In genomic region chr1:4267381-4268261, GRCh38 we compare ENCODE assay signal across 1 cellular context.
A peak's percentile ranks its signal among the peaks of the same experiment; 100 is the strongest.
TF ChIP-seq lines count a peak whose summit lies in the region.

No MANE protein-coding gene starts in this region.

TF ChIP-seq in HepG2, 621 proteins besides CTCF, POLR2A, EP300 and RAD21 (continued from another document and continues in another):
- no peak for TF ChIP-seq ZBTB40 (IDR thresholded peaks at IDR 0.05)
- TF ChIP-seq ZBTB40 (CRISPR knock-in tag; IDR thresholded peaks at IDR 0.05) = no peak
- peak; percentile 98 for TF ChIP-seq ZBTB7B (CRISPR knock-in tag; IDR thresholded peaks at IDR 0.05)
- TF ChIP-seq PHF8 (CRISPR knock-in tag; IDR thresholded peaks at IDR 0.05) = no peak
- no peak for TF ChIP-seq KAT2B (IDR thresholded peaks at IDR 0.05; ENCODE audit: borderline replicate concordance, low read depth, low read length)
- peak; percentile 21; the same call in 1 of the 2 replicates for TF ChIP-seq MYC (CRISPR knock-in tag; IDR thresholded peaks at IDR 0.05; ENCODE audit: borderline replicate concordance)
- TF ChIP-seq ZNF17 (CRISPR knock-in tag; IDR thresholded peaks at IDR 0.05) = no peak
- no peak; the same call in 1 of the 2 replicates for TF ChIP-seq ZNF691 (CRISPR knock-in tag; IDR thresholded peaks at IDR 0.05; ENCODE audit: borderline replicate concordance, low read depth)
- no peak for TF ChIP-seq SMAD3 (CRISPR knock-in tag; IDR thresholded peaks at IDR 0.05)
- TF ChIP-seq GPN1 (CRISPR knock-in tag; IDR thresholded peaks at IDR 0.05; ENCODE audit: borderline replicate concordance) = no peak
- TF ChIP-seq SMARCE1 (IDR thresholded peaks at IDR 0.05; ENCODE audit: borderline replicate concordance) = no peak
- TF ChIP-seq SOX6 (IDR thresholded peaks at IDR 0.05) = no peak
- TF ChIP-seq SOX6 (CRISPR knock-in tag; IDR thresholded peaks at IDR 0.05) = peak; percentile 95
- no peak for TF ChIP-seq SKIL (CRISPR knock-in tag; IDR thresholded peaks at IDR 0.05; ENCODE audit: borderline replicate concordance)
- no peak for TF ChIP-seq NR1H2 (CRISPR knock-in tag; IDR thresholded peaks at IDR 0.05; ENCODE audit: borderline replicate concordance, low read depth)
- peak; percentile 21; the same call in 1 of the 2 replicates for TF ChIP-seq ZSCAN25 (CRISPR knock-in tag; IDR thresholded peaks at IDR 0.05)
- TF ChIP-seq ZNF780A (CRISPR knock-in tag; IDR thresholded peaks at IDR 0.05) = no peak
- no peak for TF ChIP-seq ZNF670 (CRISPR knock-in tag; IDR thresholded peaks at IDR 0.05; ENCODE audit: borderline replicate concordance)
- no peak for TF ChIP-seq ZNF333 (CRISPR knock-in tag; IDR thresholded peaks at IDR 0.05; ENCODE audit: borderline replicate concordance)
- TF ChIP-seq ESRRA (CRISPR knock-in tag; IDR thresholded peaks at IDR 0.05; ENCODE audit: low read depth) = no peak
- TF ChIP-seq HDAC6 (IDR thresholded peaks at IDR 0.05; ENCODE audit: low read depth, low read length) = no peak
- TF ChIP-seq SSRP1 (CRISPR knock-in tag; IDR thresholded peaks at IDR 0.05) = no peak
- TF ChIP-seq ZNF879 (CRISPR knock-in tag; IDR thresholded peaks at IDR 0.05) = no peak
- no peak for TF ChIP-seq ZNF576 (CRISPR knock-in tag; IDR thresholded peaks at IDR 0.05)
- TF ChIP-seq GABPB1 (CRISPR knock-in tag; IDR thresholded peaks at IDR 0.05) = no peak; the same call in 1 of the 2 replicates
- no peak for TF ChIP-seq ZHX2 (IDR thresholded peaks at IDR 0.05; ENCODE audit: low read depth)
- TF ChIP-seq ZHX2 (CRISPR knock-in tag; IDR thresholded peaks at IDR 0.05; ENCODE audit: borderline replicate concordance) = no peak
- TF ChIP-seq TBL1XR1 (IDR thresholded peaks at IDR 0.05; ENCODE audit: borderline replicate concordance, low read length, partially characterized antibody) = peak; percentile 42
- TF ChIP-seq ZXDC (CRISPR knock-in tag; IDR thresholded peaks at IDR 0.05) = peak; percentile 68; the same call in 1 of the 2 replicates
- TF ChIP-seq PAF1 (CRISPR knock-in tag; IDR thresholded peaks at IDR 0.05) = no peak
- no peak for TF ChIP-seq SNAI1 (CRISPR knock-in tag; IDR thresholded peaks at IDR 0.05; ENCODE audit: borderline replicate concordance)
- TF ChIP-seq HNF4A (CRISPR knock-in tag; IDR thresholded peaks at IDR 0.05) = peak; percentile 82
- no peak for TF ChIP-seq ZNF792 (CRISPR knock-in tag; IDR thresholded peaks at IDR 0.05)
- TF ChIP-seq SYNCRIP (IDR thresholded peaks at IDR 0.05; ENCODE audit: insufficient read depth, low read depth, low read length) = no peak
- TF ChIP-seq ZSCAN21 (CRISPR knock-in tag; IDR thresholded peaks at IDR 0.05; ENCODE audit: borderline replicate concordance) = peak; percentile 68
- TF ChIP-seq KMT2A (CRISPR knock-in tag; IDR thresholded peaks at IDR 0.05) = no peak
- TF ChIP-seq MNT (IDR thresholded peaks at IDR 0.05) = no peak
- no peak for TF ChIP-seq ZFP82 (CRISPR knock-in tag; IDR thresholded peaks at IDR 0.05; ENCODE audit: borderline replicate concordance)
